In the genomic region with DNA sequence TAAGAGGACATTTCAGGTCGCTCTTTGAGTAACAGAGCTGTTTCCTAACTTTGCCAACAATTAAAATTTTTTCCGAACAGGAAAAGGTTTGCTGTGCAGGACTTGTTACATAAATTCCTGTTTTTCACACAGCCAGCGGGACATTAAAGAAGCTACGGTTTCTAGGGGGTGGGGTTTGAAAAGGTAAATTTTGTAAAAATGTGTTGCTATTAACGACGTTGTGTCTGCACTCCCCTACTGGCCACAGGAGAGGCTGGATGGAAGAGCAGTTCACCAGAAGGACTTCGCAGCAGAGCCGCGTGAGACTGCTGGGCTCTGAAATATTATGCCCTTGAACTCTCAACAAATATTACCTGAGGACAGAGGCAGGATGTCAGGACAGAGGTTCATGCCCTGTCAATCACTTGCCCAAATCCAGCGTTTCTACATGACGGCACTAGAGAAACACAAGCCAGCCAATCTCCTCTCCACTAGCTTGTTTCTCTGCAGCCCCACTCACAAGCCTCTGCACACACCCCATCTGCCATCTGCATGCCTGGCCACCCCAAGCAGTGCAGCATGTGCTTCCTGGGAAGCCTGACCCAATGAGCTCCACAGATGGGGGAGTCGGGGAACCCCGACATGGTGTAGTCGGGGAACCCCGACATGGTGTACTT, we compare ENCODE assay signal across 1 cellular context.
A peak's percentile ranks its signal among the peaks of the same experiment; 100 is the strongest.
TF ChIP-seq lines count a peak whose summit lies in the region.

No MANE protein-coding gene starts in this region.

TF ChIP-seq in HepG2, 621 proteins besides CTCF, POLR2A, EP300 and RAD21 (continued from another document):
- TF ChIP-seq ZNF326 (CRISPR knock-in tag; IDR thresholded peaks at IDR 0.05; ENCODE audit: borderline replicate concordance): no peak
- no peak for TF ChIP-seq ZNF674 (CRISPR knock-in tag; IDR thresholded peaks at IDR 0.05; ENCODE audit: low read depth)
- no peak for TF ChIP-seq KLF15 (CRISPR knock-in tag; IDR thresholded peaks at IDR 0.05; ENCODE audit: borderline replicate concordance)
- TF ChIP-seq ATF5 (CRISPR knock-in tag; IDR thresholded peaks at IDR 0.05; ENCODE audit: low read depth): no peak
- no peak for TF ChIP-seq FOXP1 (IDR thresholded peaks at IDR 0.05)
- TF ChIP-seq FOXP1 (CRISPR knock-in tag; IDR thresholded peaks at IDR 0.05): 0 out of 2 replicates have a peak, but pooled peaks have one; percentile 8
- TF ChIP-seq ASH2L (IDR thresholded peaks at IDR 0.05; ENCODE audit: insufficient read length, low read depth, low read length): peak; percentile 59
- no peak for TF ChIP-seq SRSF4 (IDR thresholded peaks at IDR 0.05; ENCODE audit: low read depth, low read length, poor library complexity, severe bottlenecking)
- TF ChIP-seq REPIN1 (CRISPR knock-in tag; IDR thresholded peaks at IDR 0.05; ENCODE audit: borderline replicate concordance, low read depth): peak; percentile 24; the same call in 1 of the 2 replicates
- peak; percentile 65; the same call in 1 of the 2 replicates for TF ChIP-seq NCOR1 (IDR thresholded peaks at IDR 0.05; ENCODE audit: borderline replicate concordance, low read length)
- no peak for TF ChIP-seq ZNF562 (CRISPR knock-in tag; IDR thresholded peaks at IDR 0.05; ENCODE audit: borderline replicate concordance)
- TF ChIP-seq SIN3B (IDR thresholded peaks at IDR 0.05; ENCODE audit: low read length): no peak
- no peak for TF ChIP-seq SRY (CRISPR knock-in tag; IDR thresholded peaks at IDR 0.05)
- no peak for TF ChIP-seq PCBP2 (optimal IDR thresholded peaks at IDR 0.05; ENCODE audit: low read depth, low read length, poor library complexity, severe bottlenecking)
- no peak; the same call in 1 of the 2 replicates for TF ChIP-seq ZNF784 (CRISPR knock-in tag; IDR thresholded peaks at IDR 0.05; ENCODE audit: borderline replicate concordance)
- TF ChIP-seq ZXDC (CRISPR knock-in tag; IDR thresholded peaks at IDR 0.05): no peak
- TF ChIP-seq, protein P1, sequence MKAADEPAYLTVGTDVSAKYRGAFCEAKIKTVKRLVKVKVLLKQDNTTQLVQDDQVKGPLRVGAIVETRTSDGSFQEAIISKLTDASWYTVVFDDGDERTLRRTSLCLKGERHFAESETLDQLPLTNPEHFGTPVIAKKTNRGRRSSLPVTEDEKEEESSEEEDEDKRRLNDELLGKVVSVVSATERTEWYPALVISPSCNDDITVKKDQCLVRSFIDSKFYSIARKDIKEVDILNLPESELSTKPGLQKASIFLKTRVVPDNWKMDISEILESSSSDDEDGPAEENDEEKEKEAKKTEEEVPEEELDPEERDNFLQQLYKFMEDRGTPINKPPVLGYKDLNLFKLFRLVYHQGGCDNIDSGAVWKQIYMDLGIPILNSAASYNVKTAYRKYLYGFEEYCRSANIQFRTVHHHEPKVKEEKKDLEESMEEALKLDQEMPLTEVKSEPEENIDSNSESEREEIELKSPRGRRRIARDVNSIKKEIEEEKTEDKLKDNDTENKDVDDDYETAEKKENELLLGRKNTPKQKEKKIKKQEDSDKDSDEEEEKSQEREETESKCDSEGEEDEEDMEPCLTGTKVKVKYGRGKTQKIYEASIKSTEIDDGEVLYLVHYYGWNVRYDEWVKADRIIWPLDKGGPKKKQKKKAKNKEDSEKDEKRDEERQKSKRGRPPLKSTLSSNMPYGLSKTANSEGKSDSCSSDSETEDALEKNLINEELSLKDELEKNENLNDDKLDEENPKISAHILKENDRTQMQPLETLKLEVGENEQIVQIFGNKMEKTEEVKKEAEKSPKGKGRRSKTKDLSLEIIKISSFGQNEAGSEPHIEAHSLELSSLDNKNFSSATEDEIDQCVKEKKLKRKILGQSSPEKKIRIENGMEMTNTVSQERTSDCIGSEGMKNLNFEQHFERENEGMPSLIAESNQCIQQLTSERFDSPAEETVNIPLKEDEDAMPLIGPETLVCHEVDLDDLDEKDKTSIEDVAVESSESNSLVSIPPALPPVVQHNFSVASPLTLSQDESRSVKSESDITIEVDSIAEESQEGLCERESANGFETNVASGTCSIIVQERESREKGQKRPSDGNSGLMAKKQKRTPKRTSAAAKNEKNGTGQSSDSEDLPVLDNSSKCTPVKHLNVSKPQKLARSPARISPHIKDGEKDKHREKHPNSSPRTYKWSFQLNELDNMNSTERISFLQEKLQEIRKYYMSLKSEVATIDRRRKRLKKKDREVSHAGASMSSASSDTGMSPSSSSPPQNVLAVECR (CRISPR knock-in tag; IDR thresholded peaks at IDR 0.05; ENCODE audit: borderline replicate concordance): peak; percentile 43; the same call in 1 of the 2 replicates
- TF ChIP-seq CHD2 (IDR thresholded peaks at IDR 0.05; ENCODE audit: low read depth, low read length): no peak
- no peak for TF ChIP-seq IKZF1 (IDR thresholded peaks at IDR 0.05)
- TF ChIP-seq ZNF629 (CRISPR knock-in tag; conservative IDR thresholded peaks at IDR 0.05): no peak
